ENCODE assay signal across 13 cellular contexts in the genomic region with DNA sequence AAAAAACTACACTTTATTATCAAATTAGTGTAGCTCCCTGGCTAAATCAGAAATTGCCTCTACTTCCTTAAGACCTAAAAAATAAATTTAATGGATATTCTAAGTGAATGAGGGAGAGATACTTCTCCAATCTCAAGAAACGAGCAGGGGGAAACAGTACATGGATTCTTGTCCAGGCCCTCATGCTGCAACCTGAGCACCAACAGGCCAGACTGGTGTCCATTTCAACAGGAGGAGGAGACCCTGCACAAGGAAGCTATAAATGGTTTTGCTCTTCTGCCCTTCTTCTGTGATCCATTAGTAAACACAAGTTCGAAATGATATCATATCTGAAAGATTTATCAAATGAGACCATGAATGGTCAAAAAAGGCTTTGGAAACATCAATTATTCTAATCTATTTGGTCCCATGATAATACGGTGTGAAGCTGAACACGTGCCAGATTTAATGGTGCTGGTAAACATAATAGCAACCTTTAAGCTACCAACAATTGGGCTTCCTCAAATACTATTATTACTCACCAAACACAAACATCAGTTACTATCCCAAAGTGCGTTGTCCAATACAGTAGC.
DNase-seq lines count a peak whose midpoint lies in the region; ATAC-seq, FAIRE-seq and TF ChIP-seq lines count a peak whose summit lies in the region.
"Had no signal": no experiment of that assay in that cellular context is flagged by ENCODE, and none has a peak within 500 bp of the region (broad histone marks: within the 10 kb centered on the region; RNA-seq: fewer than 3 reads in every experiment).

No MANE protein-coding gene starts in this region.

- POLR2A ChIA-PET in HEK293T (lab: Yijun Ruan, JAX) = interaction anchor here (0.7 to 0.8 kb wide), 2 partner anchors 13 to 105 kb away, joined by 3 read pairs; no protein-coding TSS in a partner anchor

- H3K4me3 ChIP-seq in BLaER1 (peak overlapping the region; percentile 75), SK-N-MC (peak overlapping the region; percentile 92), kidney epithelial cell (ENCODE audit: low read depth, low read length) (peak overlapping the region; percentile 13)

- peaks cover 30% of the 10 kb centered on the region for H3K36me3 ChIP-seq in BLaER1
- H3K36me3 ChIP-seq in SK-N-MC (ENCODE audit: insufficient read depth, low read length) = 0 out of 2 replicates have a peak, but pooled peaks cover 6% of the 10 kb centered on the region
- no peaks in the 10 kb centered on the region for H3K36me3 ChIP-seq in kidney epithelial cell (ENCODE audit: control insufficient read depth, insufficient read depth, low read length)

- H3K4me1 ChIP-seq in BLaER1 = peaks cover 41% of the 10 kb centered on the region

- peak overlapping the region; percentile 98 for H3K27ac ChIP-seq in BLaER1
- peak overlapping the region; percentile 99 for H3K27ac ChIP-seq in SK-N-MC

- H3K9ac ChIP-seq in BLaER1 = peak overlapping the region; percentile 96
- peak overlapping the region; percentile 98 for H3K9ac ChIP-seq in SK-N-MC (ENCODE audit: insufficient read length)

- DNase-seq in HEK293T (ENCODE audit: extremely low spot score) (peak; percentile 12), SK-N-MC (ENCODE audit: low read depth, low spot score) (no peak), kidney epithelial cell (ENCODE audit: low read depth) (no peak), NOMO-1 treated with dmso at 0.1 percent for 144 hours (lab: John Stamatoyannopoulos, UW; ENCODE audit: unreplicated experiment) (no peak), NCI-H1694 treated with DMSO at 0.1 percent for 48 hours (lab: John Stamatoyannopoulos, UW) (no peak), D721Med (ENCODE audit: insufficient read length, low spot score) (no peak)
- DNase-seq: DMS79 treated with DMSO at 0.1 percent for 48 hours; Karpas-422; SHP77 treated with DMSO at 0.1 percent for 48 hours; stimulated activated naive CD4-positive, alpha-beta T cell treated with Interleukin-2 at 50 U/mL for 16 hours had no signal

- TF ChIP-seq CTCF in kidney epithelial cell (IDR thresholded peaks at IDR 0.05; ENCODE audit: insufficient read depth, low read length, poor library complexity, severe bottlenecking) (no peak), D721Med (IDR thresholded peaks at IDR 0.05; ENCODE audit: insufficient read depth, missing control alignments) (no peak)

- H4K20me1 ChIP-seq in BLaER1 = peaks cover 7% of the 10 kb centered on the region; the same call in 1 of the 2 replicates

- ATAC-seq in HG03108 (IDR thresholded peaks at IDR 0.05; ENCODE audit: unreplicated experiment) = no peak
- ATAC-seq: left lobe of liver had no signal

- peak overlapping the region; percentile 83 for H3K4me2 ChIP-seq in BLaER1

- H3K9me3 ChIP-seq in BLaER1 = peaks cover 10% of the 10 kb centered on the region; the same call in 1 of the 2 replicates
- H3K9me3 ChIP-seq in SK-N-MC (ENCODE audit: low read depth, low read length) = no peaks in the 10 kb centered on the region

- H3K27me3 ChIP-seq in BLaER1 = no peaks in the 10 kb centered on the region
- H3K27me3 ChIP-seq in kidney epithelial cell (ENCODE audit: control insufficient read depth, insufficient read depth, low read length) = no peaks in the 10 kb centered on the region

- CTCF ChIA-PET in HEK293T (lab: Yijun Ruan, JAX) = interaction anchor here (0.6 to 1.7 kb wide), 3 partner anchors 18 to 103 kb away, joined by 3 to 6 read pairs (median 3); no protein-coding TSS in a partner anchor

- no peak for FAIRE-seq in D721Med (lab: Jason Lieb, UNC)

TF ChIP-seq in HEK293T, 16 proteins besides CTCF, POLR2A, EP300 and RAD21:
- TF ChIP-seq TARDBP (IDR thresholded peaks at IDR 0.05) = no peak
- TF ChIP-seq L3MBTL2 (conservative IDR thresholded peaks at IDR 0.05) = peak; percentile 84

Comparison
In these comparisons a context has a peak if more than half of its experiments do, and no peak if none do; other contexts are left out.
1. H3K4me3 ChIP-seq: peak in every context shown above with its lines; median percentile 92 in SK-N-MC; 75 in BLaER1; 13 in kidney epithelial cell.